In the genomic region with DNA sequence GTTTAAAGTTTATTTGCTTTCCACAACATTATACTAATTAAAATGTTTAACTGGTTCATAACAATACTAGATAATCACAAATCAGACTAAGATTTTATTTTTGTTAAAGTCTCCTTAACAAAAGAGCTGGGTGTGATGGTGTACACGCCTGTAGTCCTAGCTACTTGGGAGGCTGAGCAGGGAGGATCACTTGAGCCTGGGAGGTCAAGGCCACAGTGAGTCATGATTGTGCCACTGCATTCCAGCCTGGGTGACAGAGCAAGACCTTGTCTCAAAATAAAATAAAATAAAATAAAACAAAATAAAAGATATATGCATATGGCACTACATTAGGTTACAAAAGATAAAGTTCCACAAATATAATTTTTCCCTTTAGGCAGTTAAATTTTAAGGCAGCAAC, we compare ENCODE assay signal across 17 cellular contexts.
"Had no signal": no experiment of that assay in that cellular context is flagged by ENCODE, and none has a peak within 500 bp of the region (broad histone marks: within the 10 kb centered on the region; RNA-seq: fewer than 3 reads in every experiment).

No MANE protein-coding gene starts in this region.

- DNase-seq: activated naive CD4-positive, alpha-beta T cell treated with Interleukin-2 at 50 U/mL for 16 hours; activated naive CD8-positive, alpha-beta T cell treated with anti-CD3 and anti-CD28 coated beads, Interleukin-2, amount 10 ng/mL, durations not matched to agents 7 days and 5 days; amygdala; mucosa of descending colon; naive B cell; right cardiac atrium; T1000; transverse colon had no signal

- H3K9me3 ChIP-seq: mucosa of descending colon, prostate gland, transverse colon, vagina had no signal

- H3K4me3 Mint-ChIP-seq: activated T-helper 17 cell treated with anti-CD3 and anti-CD28 coated beads, Interleukin-2, amount 50 U/mL, for 72 hours; memory B cell; naive B cell; neural crest cell; stimulated activated naive CD8-positive, alpha-beta T cell treated with anti-CD3 and anti-CD28 coated beads, Interleukin-15, Interleukin-2, amounts not matched to agents 100 ng/mL and 50 ng/mL, for 24 hours had no signal

- H3K27ac ChIP-seq: cardiac muscle cell, epithelial cell of prostate, prostate gland, transverse colon, vagina had no signal

- H3K27me3 ChIP-seq: cardiac muscle cell, transverse colon, vagina had no signal

- H3K4me3 ChIP-seq: cardiac muscle cell, mucosa of descending colon, prostate gland, skin epidermis, transverse colon, vagina had no signal

- H3K4me1 ChIP-seq: prostate gland had no signal

- ATAC-seq: mucosa of descending colon, right cardiac atrium had no signal

- H3K27ac Mint-ChIP-seq: activated naive CD8-positive, alpha-beta T cell treated with anti-CD3 and anti-CD28 coated beads, Interleukin-2, amount 10 ng/mL, durations not matched to agents 7 days and 5 days; activated T-helper 17 cell treated with anti-CD3 and anti-CD28 coated beads, Interleukin-2, amount 50 U/mL, for 72 hours; memory B cell; naive B cell; stimulated activated naive CD8-positive, alpha-beta T cell treated with anti-CD3 and anti-CD28 coated beads, Interleukin-15, Interleukin-2, amounts not matched to agents 100 ng/mL and 50 ng/mL, for 24 hours had no signal

- H3K27me3 Mint-ChIP-seq: activated naive CD8-positive, alpha-beta T cell treated with anti-CD3 and anti-CD28 coated beads, Interleukin-2, amount 10 ng/mL, durations not matched to agents 7 days and 5 days; activated T-helper 17 cell treated with anti-CD3 and anti-CD28 coated beads, Interleukin-2, amount 50 U/mL, for 72 hours; memory B cell; naive B cell; stimulated activated naive CD8-positive, alpha-beta T cell treated with anti-CD3 and anti-CD28 coated beads, Interleukin-15, Interleukin-2, amounts not matched to agents 100 ng/mL and 50 ng/mL, for 24 hours had no signal

- H3K9me3 Mint-ChIP-seq: activated naive CD8-positive, alpha-beta T cell treated with anti-CD3 and anti-CD28 coated beads, Interleukin-2, amount 10 ng/mL, durations not matched to agents 7 days and 5 days; activated T-helper 17 cell treated with anti-CD3 and anti-CD28 coated beads, Interleukin-2, amount 50 U/mL, for 72 hours; memory B cell; naive B cell; neural crest cell; stimulated activated naive CD8-positive, alpha-beta T cell treated with anti-CD3 and anti-CD28 coated beads, Interleukin-15, Interleukin-2, amounts not matched to agents 100 ng/mL and 50 ng/mL, for 24 hours had no signal

- H3K36me3 Mint-ChIP-seq: memory B cell had no signal
